ENCODE assay signal across 8 cellular contexts in the genomic region with DNA sequence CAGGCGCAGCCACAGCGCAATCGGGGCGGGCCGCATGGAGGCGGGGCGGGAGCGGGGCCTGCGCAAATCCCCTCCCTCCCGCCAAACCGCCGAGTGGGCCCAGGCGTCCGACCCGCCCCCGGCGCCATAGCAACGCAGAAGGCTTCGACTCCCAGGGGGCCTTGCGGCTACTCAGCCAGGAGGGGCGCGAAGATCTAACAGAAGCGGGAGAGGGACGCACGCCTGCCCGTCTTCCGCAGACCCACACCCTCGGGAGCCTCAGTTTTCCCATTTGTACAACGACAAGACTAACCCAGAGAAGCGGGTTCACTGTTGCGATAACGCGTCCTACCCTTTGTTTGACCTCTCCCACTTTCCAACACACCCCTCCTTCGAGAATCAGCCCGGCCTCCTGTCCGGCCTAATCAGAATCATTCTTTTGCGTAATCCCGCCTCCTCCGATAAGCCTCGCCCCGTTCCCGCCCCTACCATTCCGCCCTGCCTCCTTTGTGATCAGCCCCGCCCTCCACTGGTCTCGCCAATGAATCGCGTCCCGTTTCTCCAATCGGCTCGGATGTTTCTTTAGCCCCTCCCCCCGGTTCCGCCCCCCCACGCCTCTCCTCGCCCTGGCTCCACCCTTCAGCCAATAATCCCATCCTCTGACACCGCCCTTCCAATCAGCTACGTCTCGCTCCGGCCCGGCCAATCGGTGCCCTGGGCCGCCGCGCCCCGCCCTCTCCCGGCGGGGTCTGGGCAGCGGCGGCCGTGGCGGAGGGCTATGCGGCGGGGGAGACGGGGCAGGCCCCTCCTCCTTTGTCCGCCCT.
DNase-seq lines count a peak whose midpoint lies in the region; ATAC-seq lines count a peak whose summit lies in the region.

A gene (minus strand): TSS at position 40 of the 803 bp plus-strand sequence. CDS start 4 bp downstream, at position 36.

- H3K27ac ChIP-seq in ACC112 (ENCODE audit: low read depth, low read length): no peak within 1 kb of the TSS

- H3K4me1 ChIP-seq in ACC112 (ENCODE audit: control insufficient read depth, insufficient read depth, low read length, unreplicated experiment): no peaks in the 10 kb centered on the region

- ATAC-seq in GM18873 (IDR thresholded peaks at IDR 0.05; ENCODE audit: low FRiP score, unreplicated experiment) (peak; percentile 72), HG03175 (IDR thresholded peaks at IDR 0.05; ENCODE audit: unreplicated experiment) (peak; percentile 86)

- H3K79me2 ChIP-seq in ACC112 (ENCODE audit: control insufficient read depth, insufficient read depth, low read length, unreplicated experiment): no peaks in the 10 kb centered on the region

- H3K36me3 ChIP-seq in ACC112 (ENCODE audit: insufficient read depth, low read length): no peaks in the 10 kb centered on the region

- no peak within 1 kb of the TSS for H2AFZ ChIP-seq in ACC112 (ENCODE audit: low read length, unreplicated experiment)

- DNase-seq in NCI-H226: peak; percentile 95
- DNase-seq in activated CD4-positive, CD25-positive, alpha-beta regulatory T cell (lab: John Stamatoyannopoulos, UW): peak; percentile 94 to 98 (median 96)
- DNase-seq in central memory CD4-positive, alpha-beta T cell: peak; percentile 98
- peak; percentile 95 for DNase-seq in inferior parietal cortex (ENCODE audit: extremely low spot score)
- peak; percentile 97 for DNase-seq in smooth muscle cell of the brain vasculature (ENCODE audit: low read depth, low spot score)

- peaks cover 6% of the 10 kb centered on the region; the same call in 1 of the 2 replicates for H3K27me3 ChIP-seq in ACC112 (ENCODE audit: insufficient read depth, low read length)

- peak within 1 kb of the TSS; percentile 73 for H3K4me3 ChIP-seq in ACC112 (ENCODE audit: low read depth, low read length)
